In genomic region chr17:57877803-57878202, GRCh38 we compare ENCODE assay signal across 24 cellular contexts. TPM values are rescaled to one million over a fixed set of nuclear protein-coding genes. Genes with fewer than 3 reads are reported as not detected.
DNase-seq lines count a peak whose midpoint lies in the region; ATAC-seq and TF ChIP-seq lines count a peak whose summit lies in the region.
"Had no signal": no experiment of that assay in that cellular context is flagged by ENCODE, and none has a peak within 500 bp of the region (broad histone marks: within the 10 kb centered on the region; RNA-seq: fewer than 3 reads in every experiment).

No MANE protein-coding gene starts in this region.

- H3K36me3 ChIP-seq in endodermal cell (ENCODE audit: control insufficient read depth, insufficient read depth, low read length) (peaks cover 16% of the 10 kb centered on the region), osteoblast (ENCODE audit: insufficient read depth, low read length) (peaks cover 24% of the 10 kb centered on the region)
- H3K36me3 ChIP-seq: cardiac muscle cell, uterus had no signal

- peaks cover 51% of the 10 kb centered on the region for H3K4me1 Mint-ChIP-seq in endodermal cell
- H3K4me1 Mint-ChIP-seq in stimulated activated naive CD8-positive, alpha-beta T cell treated with anti-CD3 and anti-CD28 coated beads, Interleukin-15, amount 100 ng/mL, for 72 hours: peaks cover 51% of the 10 kb centered on the region

- WGBS in endodermal cell (ENCODE audit: insufficient coverage in 1 of 2, insufficient read length in 1 of 2), 2 experiments: 88 to 92% methylated on average over 5 of the region's 5 CpGs

- peaks cover 3% of the 10 kb centered on the region for H3K36me3 Mint-ChIP-seq in endodermal cell (ENCODE audit: low read depth)
- H3K36me3 Mint-ChIP-seq: activated naive CD4-positive, alpha-beta T cell treated with anti-CD3 and anti-CD28 coated beads, Interleukin-2, amount 50 U/mL, for 72 hours; naive thymus-derived CD8-positive, alpha-beta T cell had no signal

- H4K20me1 ChIP-seq in osteoblast (ENCODE audit: insufficient read depth, low read length): no peaks in the 10 kb centered on the region

- no peak overlapping the region for H3K4me2 ChIP-seq in osteoblast (ENCODE audit: insufficient read depth, low read length)

- H3K4me3 Mint-ChIP-seq in endodermal cell: no peak overlapping the region
- H3K4me3 Mint-ChIP-seq in stimulated activated naive CD8-positive, alpha-beta T cell treated with anti-CD3 and anti-CD28 coated beads, Interleukin-15, amount 100 ng/mL, for 72 hours: no peak overlapping the region
- H3K4me3 Mint-ChIP-seq: activated CD4-positive, alpha-beta T cell treated with anti-CD3 and anti-CD28 coated beads, Interleukin-2, amount 10 ng/mL, durations not matched to agents 7 days and 5 days; naive thymus-derived CD8-positive, alpha-beta T cell; T-helper 2 cell treated with Interferon-gamma antibody and Interleukin-4, amounts not matched to agents 5 μg/mL and 100 μg/mL, for 36 hours had no signal

- peaks cover 16% of the 10 kb centered on the region for H3K27me3 Mint-ChIP-seq in endodermal cell (ENCODE audit: insufficient read depth)
- H3K27me3 Mint-ChIP-seq in stimulated activated naive CD8-positive, alpha-beta T cell treated with anti-CD3 and anti-CD28 coated beads, Interleukin-15, amount 100 ng/mL, for 72 hours: peaks cover 43% of the 10 kb centered on the region

- TF ChIP-seq CTCF in AG04450 (IDR thresholded peaks at IDR 0.05; ENCODE audit: low read depth, low read length) (no peak), endodermal cell (conservative IDR thresholded peaks at IDR 0.05) (no peak), osteoblast (IDR thresholded peaks at IDR 0.05; ENCODE audit: extremely low read depth, low read depth, low read length) (no peak)

- H3K27ac ChIP-seq in AG04450 (ENCODE audit: low read depth, low read length): peak overlapping the region; percentile 82
- H3K27ac ChIP-seq in endodermal cell (ENCODE audit: low read depth, low read length): no peak overlapping the region
- H3K27ac ChIP-seq in osteoblast (ENCODE audit: low read depth, low read length): peak overlapping the region; percentile 65
- H3K27ac ChIP-seq: cardiac muscle cell, prostate gland had no signal

- peaks cover 33% of the 10 kb centered on the region for H3K4me1 ChIP-seq in endodermal cell (ENCODE audit: control insufficient read depth, insufficient read depth, low read length)
- H3K4me1 ChIP-seq in osteoblast (ENCODE audit: insufficient read depth, low read length): peaks cover 68% of the 10 kb centered on the region

- H2AFZ ChIP-seq in osteoblast (ENCODE audit: low read length): no peak overlapping the region

- ATAC-seq in stimulated activated naive CD8-positive, alpha-beta T cell treated with anti-CD3 and anti-CD28 coated beads, Interleukin-15, amount 100 ng/mL, for 72 hours: no peak
- ATAC-seq in HG03045 (IDR thresholded peaks at IDR 0.05; ENCODE audit: unreplicated experiment) (no peak), GM19328 (IDR thresholded peaks at IDR 0.05; ENCODE audit: unreplicated experiment) (no peak)
- ATAC-seq: activated naive CD4-positive, alpha-beta T cell treated with anti-CD3 and anti-CD28 coated beads, Interleukin-2, amount 50 U/mL, for 72 hours; naive thymus-derived CD8-positive, alpha-beta T cell had no signal

- peak overlapping the region; percentile 72 for H3K27ac Mint-ChIP-seq in endodermal cell
- H3K27ac Mint-ChIP-seq in stimulated activated naive CD8-positive, alpha-beta T cell treated with anti-CD3 and anti-CD28 coated beads, Interleukin-15, amount 100 ng/mL, for 72 hours: no peak overlapping the region
- H3K27ac Mint-ChIP-seq: activated CD4-positive, alpha-beta T cell treated with anti-CD3 and anti-CD28 coated beads, Interleukin-2, amount 10 ng/mL, durations not matched to agents 7 days and 5 days; activated naive CD4-positive, alpha-beta T cell treated with anti-CD3 and anti-CD28 coated beads, Interleukin-2, amount 50 U/mL, for 72 hours; naive thymus-derived CD8-positive, alpha-beta T cell; T-helper 2 cell treated with Interferon-gamma antibody and Interleukin-4, amounts not matched to agents 5 μg/mL and 100 μg/mL, for 36 hours had no signal

- H3K9me3 ChIP-seq in AG04450 (ENCODE audit: control insufficient read depth, insufficient read depth, low read length) (no peaks in the 10 kb centered on the region), endodermal cell (ENCODE audit: control insufficient read depth, low read length) (peaks cover 6% of the 10 kb centered on the region), osteoblast (ENCODE audit: low read depth, low read length) (no peaks in the 10 kb centered on the region)
- H3K9me3 ChIP-seq: prostate gland, SJCRH30, uterus had no signal

- CTCF ChIA-PET in AG04450 (lab: Charles Lee): interaction anchor here (0.6 to 7.7 kb wide), 9 partner anchors 13 to 118 kb away, joined by 3 to 89 read pairs (median 5); no protein-coding TSS in a partner anchor

- H3K79me2 ChIP-seq in osteoblast (ENCODE audit: insufficient read depth, low read length): peaks cover 8% of the 10 kb centered on the region

- no peaks in the 10 kb centered on the region for H3K9me3 Mint-ChIP-seq in endodermal cell
- no peaks in the 10 kb centered on the region for H3K9me3 Mint-ChIP-seq in stimulated activated naive CD8-positive, alpha-beta T cell treated with anti-CD3 and anti-CD28 coated beads, Interleukin-15, amount 100 ng/mL, for 72 hours
- H3K9me3 Mint-ChIP-seq: activated CD4-positive, alpha-beta T cell treated with anti-CD3 and anti-CD28 coated beads, Interleukin-2, amount 10 ng/mL, durations not matched to agents 7 days and 5 days; activated naive CD4-positive, alpha-beta T cell treated with anti-CD3 and anti-CD28 coated beads, Interleukin-2, amount 50 U/mL, for 72 hours; naive thymus-derived CD8-positive, alpha-beta T cell; T-helper 2 cell treated with Interferon-gamma antibody and Interleukin-4, amounts not matched to agents 5 μg/mL and 100 μg/mL, for 36 hours had no signal

- no peak overlapping the region for H3K9ac ChIP-seq in endodermal cell (ENCODE audit: extremely low read depth, low read length, poor library complexity, severe bottlenecking)

- POLR2A ChIA-PET in AG04450 (lab: Yijun Ruan, JAX): interaction anchor here (0.7 kb wide), 1 partner anchor 71 kb away, joined by 3 read pairs; no protein-coding TSS in a partner anchor

- H3K4me3 ChIP-seq in AG04450 (ENCODE audit: low read depth, low read length) (no peak overlapping the region), endodermal cell (ENCODE audit: low read length) (no peak overlapping the region), osteoblast (ENCODE audit: insufficient read depth, low read length) (no peak overlapping the region)
- H3K4me3 ChIP-seq: cardiac muscle cell, prostate gland, SJCRH30, uterus had no signal

- no peaks in the 10 kb centered on the region for H3K27me3 ChIP-seq in AG04450 (ENCODE audit: control insufficient read depth, insufficient read depth, low read length)
- H3K27me3 ChIP-seq in endodermal cell (ENCODE audit: control insufficient read depth, insufficient read depth, low read length, poor library complexity, severe bottlenecking): no peaks in the 10 kb centered on the region
- H3K27me3 ChIP-seq in osteoblast (ENCODE audit: insufficient read depth, low read length): no peaks in the 10 kb centered on the region
- H3K27me3 ChIP-seq: cardiac muscle cell, SJCRH30, uterus had no signal

- DNase-seq in AG04450 (ENCODE audit: low read depth, low spot score) (no peak), NCI-H226 (peak; percentile 15), endodermal cell (no peak), osteoblast (ENCODE audit: insufficient read length, low spot score, missing footprints) (no peak), NCI-H526 treated with DMSO at 0.1 percent for 48 hours (lab: John Stamatoyannopoulos, UW) (no peak)
- no peak for DNase-seq in stimulated activated naive CD8-positive, alpha-beta T cell treated with anti-CD3 and anti-CD28 coated beads, Interleukin-15, amount 100 ng/mL, for 72 hours
- DNase-seq: activated CD4-positive, alpha-beta T cell treated with anti-CD3 and anti-CD28 coated beads, Interleukin-2, amount 10 ng/mL, durations not matched to agents 7 days and 5 days; activated T-cell treated with anti-CD3 and anti-CD28 coated beads for 4 hours; effector memory CD4-positive, alpha-beta T cell; EL; foreskin fibroblast; Kasumi-1; naive thymus-derived CD8-positive, alpha-beta T cell; NCI-H1417 treated with DMSO at 0.1 percent for 48 hours; NCI-H446 treated with DMSO at 0.1 percent for 48 hours; SJCRH30; stimulated activated naive CD4-positive, alpha-beta T cell; uterus had no signal

RNA-seq across cellular contexts. Expression of gene MRPS23, which starts 28.0 kb away (rescaled TPM):
- polyA plus RNA-seq in AG04450 (2011; rRNA removed): 27.5 and 34.1 TPM in 2 replicates
- polyA minus RNA-seq in AG04450 (2011; rRNA and poly(A)+ RNA removed): 13.6 and 26.1 TPM in 2 replicates
- total RNA-seq in endodermal cell (10 to 100 TPM; 43.9 to 49.2 TPM), osteoblast (17.1 and 19.9 TPM in 2 replicates)
- 40.1 TPM for polyA plus RNA-seq in endodermal cell (2013, experiment 1 of 2)
- 41.1 TPM for polyA plus RNA-seq in endodermal cell (2013, experiment 2 of 2)
